Comparison of ENCODE assay signal across 1 cellular context in the genomic region with DNA sequence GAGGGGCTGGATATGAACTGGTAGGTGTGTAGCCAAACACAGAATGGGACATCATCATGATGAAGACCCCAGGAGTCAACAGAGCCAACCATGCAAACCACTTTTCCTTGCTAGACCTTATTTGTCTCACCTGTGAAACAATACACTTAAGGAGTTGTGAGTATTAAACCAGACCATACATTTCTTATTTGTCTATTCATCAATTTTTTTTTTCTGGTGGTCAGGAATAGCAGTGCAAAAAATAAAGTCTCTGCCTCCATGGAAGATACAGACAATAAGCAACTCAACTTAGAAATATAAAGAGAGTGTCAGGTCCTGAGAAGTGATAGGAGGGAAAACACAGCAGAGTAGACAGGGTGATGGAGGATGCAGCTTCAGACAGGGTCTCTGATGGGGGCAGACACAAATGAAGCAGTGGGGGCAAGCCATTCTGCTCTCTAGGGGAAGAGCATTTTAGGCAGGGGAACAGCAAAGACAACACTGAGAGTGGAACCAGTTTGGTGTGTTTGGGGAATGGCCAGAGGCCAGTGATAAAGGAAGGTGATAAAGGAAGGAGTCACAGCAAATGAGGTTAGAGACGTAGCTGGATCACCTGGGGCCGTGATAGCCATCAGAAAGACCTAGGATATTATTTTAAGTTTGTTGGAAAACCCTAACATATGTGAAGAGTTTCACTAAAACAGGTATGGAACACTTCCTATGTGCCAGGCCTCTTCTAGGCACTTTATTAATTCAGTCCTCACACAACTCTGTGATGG.
TF ChIP-seq lines count a peak whose summit lies in the region.

No MANE protein-coding gene starts in this region.

TF ChIP-seq in K562, 482 proteins besides CTCF, POLR2A, EP300 and RAD21:
- TF ChIP-seq, protein P1, sequence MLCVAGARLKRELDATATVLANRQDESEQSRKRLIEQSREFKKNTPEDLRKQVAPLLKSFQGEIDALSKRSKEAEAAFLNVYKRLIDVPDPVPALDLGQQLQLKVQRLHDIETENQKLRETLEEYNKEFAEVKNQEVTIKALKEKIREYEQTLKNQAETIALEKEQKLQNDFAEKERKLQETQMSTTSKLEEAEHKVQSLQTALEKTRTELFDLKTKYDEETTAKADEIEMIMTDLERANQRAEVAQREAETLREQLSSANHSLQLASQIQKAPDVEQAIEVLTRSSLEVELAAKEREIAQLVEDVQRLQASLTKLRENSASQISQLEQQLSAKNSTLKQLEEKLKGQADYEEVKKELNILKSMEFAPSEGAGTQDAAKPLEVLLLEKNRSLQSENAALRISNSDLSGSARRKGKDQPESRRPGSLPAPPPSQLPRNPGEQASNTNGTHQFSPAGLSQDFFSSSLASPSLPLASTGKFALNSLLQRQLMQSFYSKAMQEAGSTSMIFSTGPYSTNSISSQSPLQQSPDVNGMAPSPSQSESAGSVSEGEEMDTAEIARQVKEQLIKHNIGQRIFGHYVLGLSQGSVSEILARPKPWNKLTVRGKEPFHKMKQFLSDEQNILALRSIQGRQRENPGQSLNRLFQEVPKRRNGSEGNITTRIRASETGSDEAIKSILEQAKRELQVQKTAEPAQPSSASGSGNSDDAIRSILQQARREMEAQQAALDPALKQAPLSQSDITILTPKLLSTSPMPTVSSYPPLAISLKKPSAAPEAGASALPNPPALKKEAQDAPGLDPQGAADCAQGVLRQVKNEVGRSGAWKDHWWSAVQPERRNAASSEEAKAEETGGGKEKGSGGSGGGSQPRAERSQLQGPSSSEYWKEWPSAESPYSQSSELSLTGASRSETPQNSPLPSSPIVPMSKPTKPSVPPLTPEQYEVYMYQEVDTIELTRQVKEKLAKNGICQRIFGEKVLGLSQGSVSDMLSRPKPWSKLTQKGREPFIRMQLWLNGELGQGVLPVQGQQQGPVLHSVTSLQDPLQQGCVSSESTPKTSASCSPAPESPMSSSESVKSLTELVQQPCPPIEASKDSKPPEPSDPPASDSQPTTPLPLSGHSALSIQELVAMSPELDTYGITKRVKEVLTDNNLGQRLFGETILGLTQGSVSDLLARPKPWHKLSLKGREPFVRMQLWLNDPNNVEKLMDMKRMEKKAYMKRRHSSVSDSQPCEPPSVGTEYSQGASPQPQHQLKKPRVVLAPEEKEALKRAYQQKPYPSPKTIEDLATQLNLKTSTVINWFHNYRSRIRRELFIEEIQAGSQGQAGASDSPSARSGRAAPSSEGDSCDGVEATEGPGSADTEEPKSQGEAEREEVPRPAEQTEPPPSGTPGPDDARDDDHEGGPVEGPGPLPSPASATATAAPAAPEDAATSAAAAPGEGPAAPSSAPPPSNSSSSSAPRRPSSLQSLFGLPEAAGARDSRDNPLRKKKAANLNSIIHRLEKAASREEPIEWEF (CRISPR knock-in tag; IDR thresholded peaks at IDR 0.05): no peak
- TF ChIP-seq, protein P2, sequence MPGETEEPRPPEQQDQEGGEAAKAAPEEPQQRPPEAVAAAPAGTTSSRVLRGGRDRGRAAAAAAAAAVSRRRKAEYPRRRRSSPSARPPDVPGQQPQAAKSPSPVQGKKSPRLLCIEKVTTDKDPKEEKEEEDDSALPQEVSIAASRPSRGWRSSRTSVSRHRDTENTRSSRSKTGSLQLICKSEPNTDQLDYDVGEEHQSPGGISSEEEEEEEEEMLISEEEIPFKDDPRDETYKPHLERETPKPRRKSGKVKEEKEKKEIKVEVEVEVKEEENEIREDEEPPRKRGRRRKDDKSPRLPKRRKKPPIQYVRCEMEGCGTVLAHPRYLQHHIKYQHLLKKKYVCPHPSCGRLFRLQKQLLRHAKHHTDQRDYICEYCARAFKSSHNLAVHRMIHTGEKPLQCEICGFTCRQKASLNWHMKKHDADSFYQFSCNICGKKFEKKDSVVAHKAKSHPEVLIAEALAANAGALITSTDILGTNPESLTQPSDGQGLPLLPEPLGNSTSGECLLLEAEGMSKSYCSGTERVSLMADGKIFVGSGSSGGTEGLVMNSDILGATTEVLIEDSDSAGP (CRISPR knock-in tag; IDR thresholded peaks at IDR 0.05): no peak
- TF ChIP-seq, protein P3, sequence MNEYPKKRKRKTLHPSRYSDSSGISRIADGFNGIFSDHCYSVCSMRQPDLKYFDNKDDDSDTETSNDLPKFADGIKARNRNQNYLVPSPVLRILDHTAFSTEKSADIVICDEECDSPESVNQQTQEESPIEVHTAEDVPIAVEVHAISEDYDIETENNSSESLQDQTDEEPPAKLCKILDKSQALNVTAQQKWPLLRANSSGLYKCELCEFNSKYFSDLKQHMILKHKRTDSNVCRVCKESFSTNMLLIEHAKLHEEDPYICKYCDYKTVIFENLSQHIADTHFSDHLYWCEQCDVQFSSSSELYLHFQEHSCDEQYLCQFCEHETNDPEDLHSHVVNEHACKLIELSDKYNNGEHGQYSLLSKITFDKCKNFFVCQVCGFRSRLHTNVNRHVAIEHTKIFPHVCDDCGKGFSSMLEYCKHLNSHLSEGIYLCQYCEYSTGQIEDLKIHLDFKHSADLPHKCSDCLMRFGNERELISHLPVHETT (CRISPR knock-in tag; conservative IDR thresholded peaks at IDR 0.05 in 1 of 2, IDR thresholded peaks at IDR 0.05 in 1 of 2): no peak
- TF ChIP-seq C11orf30 (IDR thresholded peaks at IDR 0.05; ENCODE audit: low read depth): peak; percentile 26; the same call in 1 of the 2 replicates
- TF ChIP-seq HDAC2 (IDR thresholded peaks at IDR 0.05): no peak
- no peak for TF ChIP-seq ZNF699 (CRISPR knock-in tag; IDR thresholded peaks at IDR 0.05; ENCODE audit: insufficient replicate concordance)
- TF ChIP-seq, protein P4, sequence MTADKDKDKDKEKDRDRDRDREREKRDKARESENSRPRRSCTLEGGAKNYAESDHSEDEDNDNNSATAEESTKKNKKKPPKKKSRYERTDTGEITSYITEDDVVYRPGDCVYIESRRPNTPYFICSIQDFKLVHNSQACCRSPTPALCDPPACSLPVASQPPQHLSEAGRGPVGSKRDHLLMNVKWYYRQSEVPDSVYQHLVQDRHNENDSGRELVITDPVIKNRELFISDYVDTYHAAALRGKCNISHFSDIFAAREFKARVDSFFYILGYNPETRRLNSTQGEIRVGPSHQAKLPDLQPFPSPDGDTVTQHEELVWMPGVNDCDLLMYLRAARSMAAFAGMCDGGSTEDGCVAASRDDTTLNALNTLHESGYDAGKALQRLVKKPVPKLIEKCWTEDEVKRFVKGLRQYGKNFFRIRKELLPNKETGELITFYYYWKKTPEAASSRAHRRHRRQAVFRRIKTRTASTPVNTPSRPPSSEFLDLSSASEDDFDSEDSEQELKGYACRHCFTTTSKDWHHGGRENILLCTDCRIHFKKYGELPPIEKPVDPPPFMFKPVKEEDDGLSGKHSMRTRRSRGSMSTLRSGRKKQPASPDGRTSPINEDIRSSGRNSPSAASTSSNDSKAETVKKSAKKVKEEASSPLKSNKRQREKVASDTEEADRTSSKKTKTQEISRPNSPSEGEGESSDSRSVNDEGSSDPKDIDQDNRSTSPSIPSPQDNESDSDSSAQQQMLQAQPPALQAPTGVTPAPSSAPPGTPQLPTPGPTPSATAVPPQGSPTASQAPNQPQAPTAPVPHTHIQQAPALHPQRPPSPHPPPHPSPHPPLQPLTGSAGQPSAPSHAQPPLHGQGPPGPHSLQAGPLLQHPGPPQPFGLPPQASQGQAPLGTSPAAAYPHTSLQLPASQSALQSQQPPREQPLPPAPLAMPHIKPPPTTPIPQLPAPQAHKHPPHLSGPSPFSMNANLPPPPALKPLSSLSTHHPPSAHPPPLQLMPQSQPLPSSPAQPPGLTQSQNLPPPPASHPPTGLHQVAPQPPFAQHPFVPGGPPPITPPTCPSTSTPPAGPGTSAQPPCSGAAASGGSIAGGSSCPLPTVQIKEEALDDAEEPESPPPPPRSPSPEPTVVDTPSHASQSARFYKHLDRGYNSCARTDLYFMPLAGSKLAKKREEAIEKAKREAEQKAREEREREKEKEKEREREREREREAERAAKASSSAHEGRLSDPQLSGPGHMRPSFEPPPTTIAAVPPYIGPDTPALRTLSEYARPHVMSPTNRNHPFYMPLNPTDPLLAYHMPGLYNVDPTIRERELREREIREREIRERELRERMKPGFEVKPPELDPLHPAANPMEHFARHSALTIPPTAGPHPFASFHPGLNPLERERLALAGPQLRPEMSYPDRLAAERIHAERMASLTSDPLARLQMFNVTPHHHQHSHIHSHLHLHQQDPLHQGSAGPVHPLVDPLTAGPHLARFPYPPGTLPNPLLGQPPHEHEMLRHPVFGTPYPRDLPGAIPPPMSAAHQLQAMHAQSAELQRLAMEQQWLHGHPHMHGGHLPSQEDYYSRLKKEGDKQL (CRISPR knock-in tag; IDR thresholded peaks at IDR 0.05; ENCODE audit: borderline replicate concordance): no peak
- no peak for TF ChIP-seq ZNF79 (CRISPR knock-in tag; IDR thresholded peaks at IDR 0.05; ENCODE audit: low read depth)
- peak; percentile 43; the same call in 1 of the 2 replicates for TF ChIP-seq MAFG (tag; conservative IDR thresholded peaks at IDR 0.05)
- no peak for TF ChIP-seq FIP1L1 (IDR thresholded peaks at IDR 0.05; ENCODE audit: low read depth, low read length, poor library complexity, severe bottlenecking)
- TF ChIP-seq ZNF274 (IDR thresholded peaks at IDR 0.05; ENCODE audit: borderline replicate concordance, low read depth, low read length): no peak
- TF ChIP-seq, protein P5, sequence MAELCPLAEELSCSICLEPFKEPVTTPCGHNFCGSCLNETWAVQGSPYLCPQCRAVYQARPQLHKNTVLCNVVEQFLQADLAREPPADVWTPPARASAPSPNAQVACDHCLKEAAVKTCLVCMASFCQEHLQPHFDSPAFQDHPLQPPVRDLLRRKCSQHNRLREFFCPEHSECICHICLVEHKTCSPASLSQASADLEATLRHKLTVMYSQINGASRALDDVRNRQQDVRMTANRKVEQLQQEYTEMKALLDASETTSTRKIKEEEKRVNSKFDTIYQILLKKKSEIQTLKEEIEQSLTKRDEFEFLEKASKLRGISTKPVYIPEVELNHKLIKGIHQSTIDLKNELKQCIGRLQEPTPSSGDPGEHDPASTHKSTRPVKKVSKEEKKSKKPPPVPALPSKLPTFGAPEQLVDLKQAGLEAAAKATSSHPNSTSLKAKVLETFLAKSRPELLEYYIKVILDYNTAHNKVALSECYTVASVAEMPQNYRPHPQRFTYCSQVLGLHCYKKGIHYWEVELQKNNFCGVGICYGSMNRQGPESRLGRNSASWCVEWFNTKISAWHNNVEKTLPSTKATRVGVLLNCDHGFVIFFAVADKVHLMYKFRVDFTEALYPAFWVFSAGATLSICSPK (IDR thresholded peaks at IDR 0.05; ENCODE audit: borderline replicate concordance): no peak
- peak; percentile 70 for TF ChIP-seq ZNF316 (IDR thresholded peaks at IDR 0.05)
- TF ChIP-seq SP1 (CRISPR knock-in tag; IDR thresholded peaks at IDR 0.05): no peak
- TF ChIP-seq NFATC3 (IDR thresholded peaks at IDR 0.05): no peak
- no peak for TF ChIP-seq GTF2E2 (tag; IDR thresholded peaks at IDR 0.05)
- TF ChIP-seq GATA2 (CRISPR knock-in tag; IDR thresholded peaks at IDR 0.05): no peak
